8 cellular contexts compared by ENCODE assay signal in the genomic region with DNA sequence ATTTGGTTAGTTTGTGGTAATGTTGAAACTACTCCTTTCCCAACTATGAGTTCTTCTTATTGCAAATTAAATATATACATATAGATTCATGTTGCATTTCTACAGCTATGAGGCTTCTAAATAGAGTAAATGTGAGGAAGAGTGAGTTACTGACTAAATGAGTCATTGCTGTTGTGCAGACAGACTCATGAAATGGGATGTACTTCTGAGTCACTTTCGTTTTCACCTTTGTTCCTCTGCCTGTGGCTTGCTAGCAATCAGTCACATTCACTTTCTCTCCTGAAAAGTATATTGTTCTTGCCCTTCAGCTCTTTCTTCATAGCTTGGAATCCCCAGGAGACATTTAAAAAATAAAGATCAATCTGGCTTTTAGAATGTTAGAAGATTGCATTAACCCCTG.
DNase-seq lines count a peak whose midpoint lies in the region; ATAC-seq and TF ChIP-seq lines count a peak whose summit lies in the region.

No MANE protein-coding gene starts in this region.

- H3K9ac ChIP-seq in neuronal stem cell (ENCODE audit: low read depth, low read length, poor library complexity) = no peak overlapping the region

- no peak overlapping the region for H3K4me2 ChIP-seq in neuronal stem cell (ENCODE audit: insufficient read depth, low read length, poor library complexity, severe bottlenecking)

- H2AK5ac ChIP-seq in neuronal stem cell (ENCODE audit: low read depth, low read length) = no peak overlapping the region

- H3K18ac ChIP-seq in neuronal stem cell (ENCODE audit: low read length) = no peak overlapping the region

- H2AFZ ChIP-seq in neuronal stem cell (ENCODE audit: low read length) = peak overlapping the region; percentile 59

- peak; percentile 86 for ATAC-seq in GM19324 (IDR thresholded peaks at IDR 0.05; ENCODE audit: low FRiP score, unreplicated experiment)
- peak; percentile 100 for ATAC-seq in HG03139 (IDR thresholded peaks at IDR 0.05; ENCODE audit: unreplicated experiment)
- ATAC-seq in RWPE2 (ENCODE audit: low read depth) = peak; percentile 100

- peak overlapping the region; percentile 29 for H3K27ac ChIP-seq in RWPE2 (ENCODE audit: poor library complexity, severe bottlenecking)
- no peak overlapping the region for H3K27ac ChIP-seq in neuronal stem cell (replicated peaks; ENCODE audit: low read length)
- H3K27ac ChIP-seq in WERI-Rb-1 = no peak overlapping the region

- DNase-seq in DMS153 treated with DMSO at 0.1 percent for 48 hours (lab: John Stamatoyannopoulos, UW; ENCODE audit: unreplicated experiment) (peak; percentile 51), RWPE2 (ENCODE audit: low spot score) (no peak), neuronal stem cell (ENCODE audit: low spot score) (no peak), G401 (ENCODE audit: low spot score) (no peak), WERI-Rb-1 (no peak)
- no peak for DNase-seq in activated naive CD4-positive, alpha-beta T cell (lab: John Stamatoyannopoulos, UW)

- no peak overlapping the region for H4K8ac ChIP-seq in neuronal stem cell (ENCODE audit: low read depth, low read length)

- H2BK5ac ChIP-seq in neuronal stem cell (ENCODE audit: low read length) = no peak overlapping the region

- H3K23ac ChIP-seq in neuronal stem cell (ENCODE audit: low read depth, low read length, poor library complexity) = no peak overlapping the region

- peaks cover 5% of the 10 kb centered on the region for H3K4me1 ChIP-seq in RWPE2 (ENCODE audit: insufficient read depth, poor library complexity, severe bottlenecking)
- H3K4me1 ChIP-seq in neuronal stem cell (ENCODE audit: control insufficient read depth in 2 of 2, insufficient read depth in 1 of 2, low read depth in 1 of 2, low read length in 2 of 2) = no peaks in the 10 kb centered on the region

- H3K27me3 ChIP-seq in RWPE2 (ENCODE audit: insufficient read depth, poor library complexity, severe bottlenecking) = no peaks in the 10 kb centered on the region
- no peaks in the 10 kb centered on the region for H3K27me3 ChIP-seq in neuronal stem cell (ENCODE audit: control insufficient read depth in 3 of 3, insufficient read depth in 3 of 3, low read depth in 1 of 3, low read length in 3 of 3)
- no peaks in the 10 kb centered on the region for H3K27me3 ChIP-seq in WERI-Rb-1 (ENCODE audit: insufficient read depth, low read depth, severe bottlenecking)

- in situ Hi-C loops in G401 (cut with HindIII; ENCODE audit: low sequenced_read_pairs) = no loop called here

- H3K4me3 ChIP-seq in RWPE2 (ENCODE audit: severe bottlenecking) (no peak overlapping the region), neuronal stem cell (ENCODE audit: low read length in 2 of 2) (no peak overlapping the region), WERI-Rb-1 (ENCODE audit: low read depth, low read length) (no peak overlapping the region)

- H3K79me1 ChIP-seq in neuronal stem cell (ENCODE audit: low read depth, low read length) = no peaks in the 10 kb centered on the region

- H3K9me3 ChIP-seq in RWPE2 (ENCODE audit: severe bottlenecking) (no peaks in the 10 kb centered on the region), neuronal stem cell (replicated peaks in 1 of 2; ENCODE audit: control insufficient read depth in 2 of 2, insufficient read depth in 1 of 2, low read depth in 1 of 2, low read length in 2 of 2) (no peaks in the 10 kb centered on the region), WERI-Rb-1 (ENCODE audit: severe bottlenecking) (no peaks in the 10 kb centered on the region)

- no CpG with 5 or more reads among the region's 1 CpG for WGBS in neuronal stem cell (ENCODE audit: extremely low coverage in 2 of 2, insufficient read length in 2 of 2, insufficient replicate concordance in 1 of 2), 2 donors

- no peak overlapping the region for H4K91ac ChIP-seq in neuronal stem cell (ENCODE audit: low read depth, low read length, poor library complexity)

- no peak overlapping the region for H3K4ac ChIP-seq in neuronal stem cell (ENCODE audit: low read length)

- no peak overlapping the region for H2BK120ac ChIP-seq in neuronal stem cell (ENCODE audit: low read depth, low read length)

- no peak overlapping the region for H2BK12ac ChIP-seq in neuronal stem cell (ENCODE audit: low read length)

- no peak overlapping the region for H2BK15ac ChIP-seq in neuronal stem cell (ENCODE audit: low read length)

- H3K36me3 ChIP-seq in RWPE2 (ENCODE audit: low read depth) (no peaks in the 10 kb centered on the region), neuronal stem cell (replicated peaks in 1 of 2; ENCODE audit: control insufficient read depth in 2 of 2, insufficient read depth in 2 of 2, low read length in 2 of 2) (no peaks in the 10 kb centered on the region), WERI-Rb-1 (no peaks in the 10 kb centered on the region)

- no peak for TF ChIP-seq CTCF in RWPE2 (IDR thresholded peaks at IDR 0.05; ENCODE audit: poor library complexity, severe bottlenecking)
- TF ChIP-seq CTCF in WERI-Rb-1 (IDR thresholded peaks at IDR 0.05; ENCODE audit: low read depth, low read length) = no peak

- no peak overlapping the region for H3K14ac ChIP-seq in neuronal stem cell (ENCODE audit: low read length)
